Comparison of ENCODE assay signal across 12 cellular contexts in the genomic region with DNA sequence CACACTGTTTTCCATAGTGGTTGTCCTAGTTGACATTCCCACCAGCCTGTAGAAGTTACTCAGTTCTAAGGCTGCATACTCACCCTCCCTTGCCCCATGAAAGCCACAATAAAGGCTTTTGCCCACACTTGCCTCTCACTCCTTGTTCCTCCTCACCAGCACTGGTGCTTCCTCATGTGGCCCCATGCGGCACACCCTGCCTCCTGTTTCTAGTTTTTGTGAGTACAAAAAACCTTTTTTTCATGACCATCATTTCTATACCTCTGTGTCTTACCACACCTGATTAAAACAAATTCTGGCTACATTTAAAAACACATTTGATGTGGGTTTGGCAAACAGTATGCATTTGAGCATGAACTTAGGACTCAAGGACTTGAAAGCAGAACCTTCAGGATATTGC. TPM values are rescaled to one million over a fixed set of nuclear protein-coding genes. Genes with fewer than 3 reads are reported as not detected.
DNase-seq lines count a peak whose midpoint lies in the region; ATAC-seq and TF ChIP-seq lines count a peak whose summit lies in the region.
"Had no signal": no experiment of that assay in that cellular context is flagged by ENCODE, and none has a peak within 500 bp of the region (broad histone marks: within the 10 kb centered on the region; RNA-seq: fewer than 3 reads in every experiment).

No MANE protein-coding gene starts in this region.

- no peaks in the 10 kb centered on the region for H3K4me1 Mint-ChIP-seq in CD4-positive, alpha-beta T cell (ENCODE audit: low read depth)
- peaks cover 38% of the 10 kb centered on the region for H3K4me1 Mint-ChIP-seq in WTC11

- DNase-seq in CD1c-positive myeloid dendritic cell (ENCODE audit: extremely low spot score) (peak; percentile 73), NB4 (ENCODE audit: low read depth) (peak; percentile 69), epithelial cell of prostate (ENCODE audit: low read depth, low spot score) (no peak), psoas muscle (no peak), GM03348 (ENCODE audit: low spot score) (no peak), WTC11 (ENCODE audit: low spot score) (no peak)
- no peak for DNase-seq in CD4-positive, alpha-beta T cell
- DNase-seq in central memory CD4-positive, alpha-beta T cell = no peak
- DNase-seq: C1 segment of cervical spinal cord, NCI-H2107, PC-3 had no signal

- H3K36me3 Mint-ChIP-seq in CD4-positive, alpha-beta T cell (ENCODE audit: low read depth) = no peaks in the 10 kb centered on the region
- peaks cover 8% of the 10 kb centered on the region for H3K36me3 Mint-ChIP-seq in WTC11
- H3K36me3 Mint-ChIP-seq: IgD-negative memory B cell had no signal

- TF ChIP-seq POLR2A in NB4 (IDR thresholded peaks at IDR 0.05; ENCODE audit: extremely low read depth, insufficient read length) = no peak

- no peak overlapping the region for H3K27ac Mint-ChIP-seq in CD4-positive, alpha-beta T cell
- no peak overlapping the region for H3K27ac Mint-ChIP-seq in WTC11
- H3K27ac Mint-ChIP-seq: IgD-negative memory B cell had no signal

- CTCF ChIA-PET in CD4-positive, alpha-beta T cell (lab: Charles Lee) = no interaction called here
- CTCF ChIA-PET in WTC11 (lab: Charles Lee) = interaction anchor here (1.5 kb wide), 1 partner anchor 17 kb away, joined by 4 read pairs; no protein-coding TSS in a partner anchor

- POLR2A ChIA-PET in CD4-positive, alpha-beta T cell (lab: Charles Lee) = no interaction called here
- POLR2A ChIA-PET in WTC11 (lab: Charles Lee) = interaction anchor here (0.5 kb wide), 1 partner anchor 246 kb away, joined by 3 read pairs; no protein-coding TSS in a partner anchor

- no peaks in the 10 kb centered on the region for H3K36me3 ChIP-seq in psoas muscle (ENCODE audit: insufficient read depth in 1 of 2, low read depth in 1 of 2)

- H3K4me3 Mint-ChIP-seq in CD4-positive, alpha-beta T cell = no peak overlapping the region
- H3K4me3 Mint-ChIP-seq in WTC11 = no peak overlapping the region
- H3K4me3 Mint-ChIP-seq: IgD-negative memory B cell had no signal

- H3K27me3 Mint-ChIP-seq in CD4-positive, alpha-beta T cell = no peaks in the 10 kb centered on the region
- H3K27me3 Mint-ChIP-seq in WTC11 (ENCODE audit: low read depth) = no peaks in the 10 kb centered on the region

- H3K9me3 ChIP-seq in psoas muscle = peaks cover 8% of the 10 kb centered on the region
- no peaks in the 10 kb centered on the region for H3K9me3 ChIP-seq in CD4-positive, alpha-beta T cell (ENCODE audit: control insufficient read depth, low read length)

- ATAC-seq in psoas muscle (no peak), WTC11 (no peak)
- no peak for ATAC-seq in CD4-positive, alpha-beta T cell (ENCODE audit: poor library complexity)
- ATAC-seq: PC-3 had no signal

- TF ChIP-seq CTCF in NB4 (IDR thresholded peaks at IDR 0.05; ENCODE audit: low read depth, low read length) (no peak), psoas muscle (IDR thresholded peaks at IDR 0.05) (no peak), WTC11 (IDR thresholded peaks at IDR 0.05) (no peak)
- TF ChIP-seq CTCF in CD4-positive, alpha-beta T cell (IDR thresholded peaks at IDR 0.05) = no peak

- 85 to 96% (median 88%) methylated on average over 1 of the region's 1 CpG for whole genome bisulfite sequencing in psoas muscle, 3 donors

- H3K4me1 ChIP-seq in psoas muscle = no peaks in the 10 kb centered on the region

- H3K27ac ChIP-seq in epithelial cell of prostate (peak overlapping the region; percentile 73), psoas muscle (peak overlapping the region; percentile 6)
- no peak overlapping the region for H3K27ac ChIP-seq in CD4-positive, alpha-beta T cell (ENCODE audit: low read depth, low read length)

- no peak overlapping the region for H3K4me3 ChIP-seq in NB4 (ENCODE audit: low read depth, low read length)
- no peak overlapping the region for H3K4me3 ChIP-seq in psoas muscle

- intact Hi-C loops in psoas muscle (cut with DNase I) = no loop called here
- intact Hi-C loops in CD4-positive, alpha-beta T cell (cut with DNase I, micrococcal nuclease) = no loop called here

- H3K27me3 ChIP-seq in psoas muscle (ENCODE audit: insufficient read depth in 3 of 3, low read length in 2 of 3) = no peaks in the 10 kb centered on the region
- H3K27me3 ChIP-seq in CD4-positive, alpha-beta T cell (ENCODE audit: control insufficient read depth, insufficient read depth, low read length) = no peaks in the 10 kb centered on the region

- H3K9me3 Mint-ChIP-seq in CD4-positive, alpha-beta T cell = no peaks in the 10 kb centered on the region
- H3K9me3 Mint-ChIP-seq in WTC11 = peaks cover 17% of the 10 kb centered on the region

TF ChIP-seq in WTC11, 78 proteins besides CTCF, POLR2A, EP300 and RAD21:
- TF ChIP-seq ZNF671 (CRISPR knock-in tag; IDR thresholded peaks at IDR 0.05) (no peak), SOX15 (CRISPR knock-in tag; IDR thresholded peaks at IDR 0.05) (no peak), TCF7 (CRISPR knock-in tag; IDR thresholded peaks at IDR 0.05; ENCODE audit: low read depth) (no peak), GRHL2 (CRISPR knock-in tag; IDR thresholded peaks at IDR 0.05; ENCODE audit: insufficient replicate concordance, severe bottlenecking) (no peak), TP53 (CRISPR knock-in tag; IDR thresholded peaks at IDR 0.05) (no peak), ZNF423 (CRISPR knock-in tag; IDR thresholded peaks at IDR 0.05) (no peak), JAZF1 (CRISPR knock-in tag; IDR thresholded peaks at IDR 0.05) (no peak), RELA (CRISPR knock-in tag; IDR thresholded peaks at IDR 0.05; ENCODE audit: borderline replicate concordance) (no peak), CREM (CRISPR knock-in tag; IDR thresholded peaks at IDR 0.05) (no peak), KAT7 (CRISPR knock-in tag; IDR thresholded peaks at IDR 0.05; ENCODE audit: borderline replicate concordance) (no peak), GTF2I (CRISPR knock-in tag; conservative IDR thresholded peaks at IDR 0.05) (no peak), NR1H2 (CRISPR knock-in tag; IDR thresholded peaks at IDR 0.05) (no peak), ETV6 (CRISPR knock-in tag; IDR thresholded peaks at IDR 0.05) (no peak)
- TF ChIP-seq, protein P1, sequence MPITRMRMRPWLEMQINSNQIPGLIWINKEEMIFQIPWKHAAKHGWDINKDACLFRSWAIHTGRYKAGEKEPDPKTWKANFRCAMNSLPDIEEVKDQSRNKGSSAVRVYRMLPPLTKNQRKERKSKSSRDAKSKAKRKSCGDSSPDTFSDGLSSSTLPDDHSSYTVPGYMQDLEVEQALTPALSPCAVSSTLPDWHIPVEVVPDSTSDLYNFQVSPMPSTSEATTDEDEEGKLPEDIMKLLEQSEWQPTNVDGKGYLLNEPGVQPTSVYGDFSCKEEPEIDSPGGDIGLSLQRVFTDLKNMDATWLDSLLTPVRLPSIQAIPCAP (CRISPR knock-in tag; IDR thresholded peaks at IDR 0.05) = no peak
- TF ChIP-seq, protein P2, sequence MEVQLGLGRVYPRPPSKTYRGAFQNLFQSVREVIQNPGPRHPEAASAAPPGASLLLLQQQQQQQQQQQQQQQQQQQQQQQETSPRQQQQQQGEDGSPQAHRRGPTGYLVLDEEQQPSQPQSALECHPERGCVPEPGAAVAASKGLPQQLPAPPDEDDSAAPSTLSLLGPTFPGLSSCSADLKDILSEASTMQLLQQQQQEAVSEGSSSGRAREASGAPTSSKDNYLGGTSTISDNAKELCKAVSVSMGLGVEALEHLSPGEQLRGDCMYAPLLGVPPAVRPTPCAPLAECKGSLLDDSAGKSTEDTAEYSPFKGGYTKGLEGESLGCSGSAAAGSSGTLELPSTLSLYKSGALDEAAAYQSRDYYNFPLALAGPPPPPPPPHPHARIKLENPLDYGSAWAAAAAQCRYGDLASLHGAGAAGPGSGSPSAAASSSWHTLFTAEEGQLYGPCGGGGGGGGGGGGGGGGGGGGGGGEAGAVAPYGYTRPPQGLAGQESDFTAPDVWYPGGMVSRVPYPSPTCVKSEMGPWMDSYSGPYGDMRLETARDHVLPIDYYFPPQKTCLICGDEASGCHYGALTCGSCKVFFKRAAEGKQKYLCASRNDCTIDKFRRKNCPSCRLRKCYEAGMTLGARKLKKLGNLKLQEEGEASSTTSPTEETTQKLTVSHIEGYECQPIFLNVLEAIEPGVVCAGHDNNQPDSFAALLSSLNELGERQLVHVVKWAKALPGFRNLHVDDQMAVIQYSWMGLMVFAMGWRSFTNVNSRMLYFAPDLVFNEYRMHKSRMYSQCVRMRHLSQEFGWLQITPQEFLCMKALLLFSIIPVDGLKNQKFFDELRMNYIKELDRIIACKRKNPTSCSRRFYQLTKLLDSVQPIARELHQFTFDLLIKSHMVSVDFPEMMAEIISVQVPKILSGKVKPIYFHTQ (CRISPR knock-in tag; IDR thresholded peaks at IDR 0.05) = no peak
- TF ChIP-seq, protein P3, sequence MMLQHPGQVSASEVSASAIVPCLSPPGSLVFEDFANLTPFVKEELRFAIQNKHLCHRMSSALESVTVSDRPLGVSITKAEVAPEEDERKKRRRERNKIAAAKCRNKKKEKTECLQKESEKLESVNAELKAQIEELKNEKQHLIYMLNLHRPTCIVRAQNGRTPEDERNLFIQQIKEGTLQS (CRISPR knock-in tag; conservative IDR thresholded peaks at IDR 0.05) = no peak

RNA-seq across cellular contexts. Expression of a gene that starts 40.7 kb away (rescaled TPM):
- 1 to 10 TPM; 3.8 to 8.7 (median 5.1) TPM for total RNA-seq in psoas muscle
- 1 to 10 TPM; 1.2 to 2.9 (median 1.5) TPM for polyA plus RNA-seq in psoas muscle
- total RNA-seq in CD4-positive, alpha-beta T cell = 10 to 100 TPM; 67.9 to 72.2 TPM
- 2.7 to 3.3 TPM (median 3.0 TPM) in 3 replicates for total RNA-seq in WTC11 (2021)

Comparison
In these comparisons a context has a peak if more than half of its experiments do, and no peak if none do; other contexts are left out.
1. DNase-seq: peak in CD1c-positive myeloid dendritic cell (single experiment) and NB4 (single experiment); none in epithelial cell of prostate (single experiment), psoas muscle (0 of 2), CD4-positive, alpha-beta T cell (0 of 10), central memory CD4-positive, alpha-beta T cell (single experiment), GM03348 (single experiment) and WTC11 (single experiment).
2. RNA of a gene that starts 40.7 kb away (total RNA-seq): 67.9 to 72.2 TPM in CD4-positive, alpha-beta T cell; 3.8 to 8.7 TPM in psoas muscle and 2.7 to 3.3 TPM in WTC11; every median in the first group is over 4 times any median in the second.